Comparison of ENCODE assay signal across 1 cellular context in the genomic region with DNA sequence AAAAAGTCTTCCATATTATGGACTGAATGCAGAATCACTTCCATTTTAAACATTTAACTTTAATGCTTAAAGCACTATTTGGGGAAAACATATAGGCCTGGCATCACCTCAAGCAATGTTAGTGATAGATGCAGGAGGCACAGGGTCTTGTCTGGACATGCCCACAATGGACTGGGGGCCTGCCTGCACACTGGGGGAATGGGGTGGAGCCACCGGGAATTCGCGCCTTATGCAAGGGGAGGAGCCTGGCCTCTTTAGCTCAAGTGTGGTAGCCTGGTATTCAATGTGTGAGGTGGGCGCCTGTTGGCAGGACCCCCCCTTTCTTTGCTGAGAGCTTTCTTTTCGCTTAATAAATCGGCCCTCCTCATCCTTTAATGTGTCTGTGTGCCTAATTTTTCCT.
TF ChIP-seq lines count a peak whose summit lies in the region.

No MANE protein-coding gene starts in this region.

TF ChIP-seq in WTC11, 78 proteins besides CTCF, POLR2A, EP300 and RAD21:
- TF ChIP-seq FOXK1 (CRISPR knock-in tag; IDR thresholded peaks at IDR 0.05) = no peak
- peak; percentile 87 for TF ChIP-seq TP53 (CRISPR knock-in tag; IDR thresholded peaks at IDR 0.05)
- TF ChIP-seq, protein P1, sequence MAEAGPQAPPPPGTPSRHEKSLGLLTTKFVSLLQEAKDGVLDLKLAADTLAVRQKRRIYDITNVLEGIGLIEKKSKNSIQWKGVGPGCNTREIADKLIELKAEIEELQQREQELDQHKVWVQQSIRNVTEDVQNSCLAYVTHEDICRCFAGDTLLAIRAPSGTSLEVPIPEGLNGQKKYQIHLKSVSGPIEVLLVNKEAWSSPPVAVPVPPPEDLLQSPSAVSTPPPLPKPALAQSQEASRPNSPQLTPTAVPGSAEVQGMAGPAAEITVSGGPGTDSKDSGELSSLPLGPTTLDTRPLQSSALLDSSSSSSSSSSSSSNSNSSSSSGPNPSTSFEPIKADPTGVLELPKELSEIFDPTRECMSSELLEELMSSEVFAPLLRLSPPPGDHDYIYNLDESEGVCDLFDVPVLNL (CRISPR knock-in tag; IDR thresholded peaks at IDR 0.05; ENCODE audit: borderline replicate concordance, low read depth) = no peak
